19 cellular contexts compared by ENCODE assay signal in genomic region chr1:183223467-183223866, GRCh38. TPM values are rescaled to one million over a fixed set of nuclear protein-coding genes. Genes with fewer than 3 reads are reported as not detected.
DNase-seq lines count a peak whose midpoint lies in the region; ATAC-seq, FAIRE-seq and TF ChIP-seq lines count a peak whose summit lies in the region.
"Had no signal": no experiment of that assay in that cellular context is flagged by ENCODE, and none has a peak within 500 bp of the region (broad histone marks: within the 10 kb centered on the region; RNA-seq: fewer than 3 reads in every experiment).

No MANE protein-coding gene starts in this region.

- H3K4me1 ChIP-seq in CD8-positive, alpha-beta T cell (ENCODE audit: insufficient read depth, low read length) = peaks cover 18% of the 10 kb centered on the region
- H3K4me1 ChIP-seq in mucosa of descending colon (ENCODE audit: low read depth) = no peaks in the 10 kb centered on the region

- POLR2A ChIA-PET in CD8-positive, alpha-beta T cell (lab: Charles Lee) = no interaction called here

- CTCF ChIA-PET in CD8-positive, alpha-beta T cell (lab: Charles Lee) = no interaction called here

- H3K36me3 ChIP-seq in CD8-positive, alpha-beta T cell (ENCODE audit: insufficient read depth, low read length) = no peaks in the 10 kb centered on the region
- H3K36me3 ChIP-seq in mucosa of descending colon (ENCODE audit: low read depth) = no peaks in the 10 kb centered on the region
- H3K36me3 ChIP-seq: BLaER1, HAP-1, SJCRH30 had no signal

- peak; percentile 40 for DNase-seq in EL
- DNase-seq in RCC 7860 (ENCODE audit: low spot score) = peak; percentile 59
- DNase-seq in glomerular visceral epithelial cell (ENCODE audit: extremely low spot score) = peak; percentile 45
- peak; percentile 85 for DNase-seq in renal cortical epithelial cell (ENCODE audit: low read depth)
- DNase-seq in CD8-positive, alpha-beta T cell = no peak
- no peak for DNase-seq in GDM1 (lab: John Stamatoyannopoulos, UW)
- no peak for DNase-seq in mucosa of descending colon
- DNase-seq: MV-4-11, NCI-H1436, NCI-H2029, NCI-H2171, NCI-H446 treated with DMSO at 0.1 percent for 48 hours, NCI-H774, SJCRH30 had no signal

- H3K4me3 ChIP-seq in CD8-positive, alpha-beta T cell (ENCODE audit: low read depth, low read length) = no peak overlapping the region
- no peak overlapping the region for H3K4me3 ChIP-seq in mucosa of descending colon
- H3K4me3 ChIP-seq: BLaER1, HAP-1, K562, SJCRH30 had no signal

- no peaks in the 10 kb centered on the region for H3K9me3 Mint-ChIP-seq in CD8-positive, alpha-beta T cell

- FAIRE-seq in RCC 7860 (lab: Jason Lieb, UNC) = no peak
- FAIRE-seq: K562 had no signal

- H3K27me3 Mint-ChIP-seq in CD8-positive, alpha-beta T cell (ENCODE audit: low read depth) = peaks cover 3% of the 10 kb centered on the region

- no peak overlapping the region for H3K27ac ChIP-seq in CD8-positive, alpha-beta T cell (ENCODE audit: low read depth, low read length)
- H3K27ac ChIP-seq: BLaER1, RWPE1, SJCRH30 had no signal

- no peak overlapping the region for H3K4me3 Mint-ChIP-seq in CD8-positive, alpha-beta T cell

- H3K9me3 ChIP-seq in CD8-positive, alpha-beta T cell (ENCODE audit: low read length) = no peaks in the 10 kb centered on the region
- no peaks in the 10 kb centered on the region for H3K9me3 ChIP-seq in mucosa of descending colon
- H3K9me3 ChIP-seq: BLaER1, HAP-1, SJCRH30 had no signal

- H3K36me3 Mint-ChIP-seq in CD8-positive, alpha-beta T cell = no peaks in the 10 kb centered on the region

- intact Hi-C loops in CD8-positive, alpha-beta T cell (cut with DNase I, micrococcal nuclease) = no loop called here
- intact Hi-C loops in mucosa of descending colon (cut with DNase I, micrococcal nuclease) = no loop called here

- no peaks in the 10 kb centered on the region for H3K27me3 ChIP-seq in CD8-positive, alpha-beta T cell (ENCODE audit: insufficient read depth, low read length)
- H3K27me3 ChIP-seq: SJCRH30 had no signal

- H3K27ac Mint-ChIP-seq in CD8-positive, alpha-beta T cell = no peak overlapping the region

- ATAC-seq in HG03135 (IDR thresholded peaks at IDR 0.05; ENCODE audit: unreplicated experiment) (no peak), mucosa of descending colon (no peak)
- ATAC-seq in CD8-positive, alpha-beta T cell = no peak
- ATAC-seq: K562 had no signal

- TF ChIP-seq CTCF in CD8-positive, alpha-beta T cell (IDR thresholded peaks at IDR 0.05) = no peak
- TF ChIP-seq CTCF in mucosa of descending colon (IDR thresholded peaks at IDR 0.05) = no peak

- peaks cover 21% of the 10 kb centered on the region for H3K4me1 Mint-ChIP-seq in CD8-positive, alpha-beta T cell (ENCODE audit: low read depth)

RNA-seq across cellular contexts. Expression of gene LAMC2, which starts 37.4 kb away (rescaled TPM):
- total RNA-seq in renal cortical epithelial cell = 128 and 1,305 TPM in 2 replicates
- not detected for total RNA-seq in CD8-positive, alpha-beta T cell
- total RNA-seq in mucosa of descending colon = 10 to 100 TPM; 16.3 to 36.9 (median 31.0) TPM

Comparison
In these comparisons a context has a peak if more than half of its experiments do, and no peak if none do; other contexts are left out.
1. DNase-seq: peak in EL (single experiment), RCC 7860 (single experiment), glomerular visceral epithelial cell (single experiment) and renal cortical epithelial cell (single experiment); none in CD8-positive, alpha-beta T cell (0 of 7), GDM1 (single experiment) and mucosa of descending colon (0 of 3).
2. RNA of gene LAMC2, which starts 37.4 kb away (total RNA-seq): 128 to 1,305 TPM in renal cortical epithelial cell and 16.3 to 36.9 TPM in mucosa of descending colon; not detected in CD8-positive, alpha-beta T cell; every median in the first group is over 10 times any median in the second.